Comparison of ENCODE assay signal across 10 cellular contexts in genomic region chr13:49517461-49517860, GRCh38. TPM values are rescaled to one million over a fixed set of nuclear protein-coding genes. Genes with fewer than 3 reads are reported as not detected.
A peak's percentile ranks its signal among the peaks of the same experiment; 100 is the strongest.
DNase-seq lines count a peak whose midpoint lies in the region; ATAC-seq and TF ChIP-seq lines count a peak whose summit lies in the region.
"Had no signal": no experiment of that assay in that cellular context is flagged by ENCODE, and none has a peak within 500 bp of the region (broad histone marks: within the 10 kb centered on the region; RNA-seq: fewer than 3 reads in every experiment).

No MANE protein-coding gene starts in this region.

- no peak overlapping the region for H3K4me2 ChIP-seq in H9 (ENCODE audit: insufficient read depth, insufficient read length, low read length)

- no peak overlapping the region for H3K9ac ChIP-seq in H9 (ENCODE audit: extremely low read depth, insufficient read length, low read length)

- H3K14ac ChIP-seq in H9 (ENCODE audit: insufficient read depth, low read length), result no peak overlapping the region

- no peak overlapping the region for H2AFZ ChIP-seq in H9 (ENCODE audit: low read length)

- no peaks in the 10 kb centered on the region for H3K79me2 ChIP-seq in H9 (ENCODE audit: insufficient read depth, low read length)

- H2BK5ac ChIP-seq in H9 (ENCODE audit: insufficient read length, low read length), result no peak overlapping the region

- no peak overlapping the region for H3K4me3 ChIP-seq in right lobe of liver

- TF ChIP-seq POLR2A in right lobe of liver (IDR thresholded peaks at IDR 0.05), result no peak

- no peak overlapping the region for H2BK120ac ChIP-seq in H9 (ENCODE audit: low read depth, low read length, poor library complexity, severe bottlenecking)

- H3K4me1 Mint-ChIP-seq in H9, result peaks cover 0 to 5% of the 10 kb centered on the region in 2 experiments; a peak in 1 of 4 replicates
- peaks cover 3% of the 10 kb centered on the region for H3K4me1 Mint-ChIP-seq in chondrocyte (ENCODE audit: low read depth)

- H3T11ph ChIP-seq in H9 (ENCODE audit: low read length), result no peak overlapping the region

- no peaks in the 10 kb centered on the region for H3K23me2 ChIP-seq in H9 (ENCODE audit: insufficient read length, low read depth, low read length, poor library complexity, severe bottlenecking)

- H3K4me3 Mint-ChIP-seq in H9 (no peak overlapping the region), chondrocyte (ENCODE audit: unreplicated experiment) (no peak overlapping the region)
- H3K4me3 Mint-ChIP-seq: activated T-cell treated with anti-CD3 and anti-CD28 coated beads, Interleukin-2, amount 50 U/mL, for 24 hours; IgD-negative memory B cell had no signal

- no peaks in the 10 kb centered on the region for H3K27me3 ChIP-seq in H9 (ENCODE audit: insufficient read depth, low read length)
- no peaks in the 10 kb centered on the region for H3K27me3 ChIP-seq in right lobe of liver

- H4K5ac ChIP-seq in H9 (ENCODE audit: insufficient read length, low read depth, low read length), result no peak overlapping the region

- no peak overlapping the region for H3K23ac ChIP-seq in H9 (ENCODE audit: insufficient read length, low read depth, low read length)

- H3K4ac ChIP-seq in H9 (ENCODE audit: low read depth, low read length), result no peak overlapping the region

- H3K79me1 ChIP-seq in H9 (ENCODE audit: insufficient read depth, low read depth, low read length, poor library complexity, severe bottlenecking), result no peaks in the 10 kb centered on the region

- no peaks in the 10 kb centered on the region for H3K4me1 ChIP-seq in H9 (ENCODE audit: insufficient read depth, low read length)
- H3K4me1 ChIP-seq in right lobe of liver, result no peaks in the 10 kb centered on the region

- H3K18ac ChIP-seq in H9 (ENCODE audit: insufficient read length, low read depth, low read length), result no peak overlapping the region

- no peak overlapping the region for H4K8ac ChIP-seq in H9 (replicated peaks; ENCODE audit: insufficient read length, low read depth, low read length)

- H4K20me1 ChIP-seq in H9 (ENCODE audit: control insufficient read depth, insufficient read depth, insufficient read length), result no peaks in the 10 kb centered on the region

- H3K36me3 ChIP-seq in right lobe of liver, result peaks cover 0 to 21% (median 10%) of the 10 kb centered on the region in 4 donors

- H3K9me3 Mint-ChIP-seq in H9 (no peaks in the 10 kb centered on the region), chondrocyte (ENCODE audit: low read depth) (no peaks in the 10 kb centered on the region)
- H3K9me3 Mint-ChIP-seq: activated T-cell treated with anti-CD3 and anti-CD28 coated beads, Interleukin-2, amount 50 U/mL, for 24 hours; IgD-negative memory B cell had no signal

- H3K27ac ChIP-seq in H9 (ENCODE audit: insufficient read length, low read depth, low read length), result no peak overlapping the region
- no peak overlapping the region for H3K27ac ChIP-seq in right lobe of liver

- H3K9me3 ChIP-seq in H9 (ENCODE audit: control insufficient read depth, low read depth, low read length) (no peaks in the 10 kb centered on the region), right lobe of liver (no peaks in the 10 kb centered on the region)

- no peak overlapping the region for H3K56ac ChIP-seq in H9 (ENCODE audit: insufficient read length, low read depth, low read length)

- H2BK20ac ChIP-seq in H9 (ENCODE audit: low read depth, low read length, poor library complexity, severe bottlenecking), result no peak overlapping the region

- H3K36me3 Mint-ChIP-seq in H9 (ENCODE audit: insufficient read depth in 1 of 3, low read depth in 3 of 3) (peaks cover 0 to 8% (median 0%) of the 10 kb centered on the region in 3 experiments; a peak in 2 of 7 replicates), chondrocyte (ENCODE audit: low read depth) (peaks cover 26% of the 10 kb centered on the region)

- WGBS in H9 (ENCODE audit: extremely low coverage, insufficient read length, low lambda C conversion rate), result no CpG with 5 or more reads among the region's 6 CpGs
- WGBS in right lobe of liver (ENCODE audit: insufficient coverage, low coverage, low lambda C conversion rate, missing lambda C conversion rate), result 82% methylated on average over 6 of the region's 6 CpGs

- intact Hi-C loops in right lobe of liver (cut with DNase I), result no loop called here

- ATAC-seq in right lobe of liver (peak; percentile 54 to 69 (median 62)), GM18520 (IDR thresholded peaks at IDR 0.05; ENCODE audit: unreplicated experiment) (no peak), HG02610 (IDR thresholded peaks at IDR 0.05; ENCODE audit: unreplicated experiment) (no peak)

- H2AK5ac ChIP-seq in H9 (ENCODE audit: insufficient read length, low read length), result no peak overlapping the region

- no peak overlapping the region for H4K91ac ChIP-seq in H9 (ENCODE audit: insufficient read length, low read depth, low read length)

- DNase-seq in AG09319 (ENCODE audit: extremely low read depth, low read depth) (no peak), H9 (no peak), chondrocyte (ENCODE audit: low spot score) (no peak), right lobe of liver (no peak), HK-2 (ENCODE audit: unreplicated experiment) (no peak), NCI-H1105 treated with DMSO at 0.1 percent for 48 hours (lab: John Stamatoyannopoulos, UW) (no peak)
- DNase-seq: activated T-cell treated with anti-CD3 and anti-CD28 coated beads, Interleukin-2, amount 50 U/mL, for 24 hours had no signal

- H2BK15ac ChIP-seq in H9 (ENCODE audit: low read depth, low read length), result no peak overlapping the region

- peak; percentile 61 for TF ChIP-seq CTCF in AG09319 (IDR thresholded peaks at IDR 0.05; ENCODE audit: low read depth, low read length)
- TF ChIP-seq CTCF in H9 (conservative IDR thresholded peaks at IDR 0.05), result peak; percentile 59
- TF ChIP-seq CTCF in chondrocyte (IDR thresholded peaks at IDR 0.05), result peak; percentile 57
- peak in 3 of 4 donors; percentile 24 to 39 (median 36) for TF ChIP-seq CTCF in right lobe of liver (IDR thresholded peaks at IDR 0.05)

- no peak overlapping the region for H3K27ac Mint-ChIP-seq in H9
- no peak overlapping the region for H3K27ac Mint-ChIP-seq in chondrocyte (ENCODE audit: unreplicated experiment)

- no peak overlapping the region for H2BK12ac ChIP-seq in H9 (ENCODE audit: insufficient read length, low read depth, low read length)

- H3K27me3 Mint-ChIP-seq in H9 (ENCODE audit: low read depth) (no peaks in the 10 kb centered on the region), chondrocyte (ENCODE audit: low read depth) (no peaks in the 10 kb centered on the region)
- H3K27me3 Mint-ChIP-seq: activated T-cell treated with anti-CD3 and anti-CD28 coated beads, Interleukin-2, amount 50 U/mL, for 24 hours; IgD-negative memory B cell had no signal

RNA-seq across cellular contexts. Expression of gene PHF11, which starts 21.7 kb away (rescaled TPM):
- total RNA-seq in H9 (2021) (11.5 and 13.5 TPM in 2 replicates), chondrocyte (20.4 to 26.0 TPM (median 24.6 TPM) in 3 replicates), right lobe of liver (10 to 100 TPM; 10.8 to 21.4 (median 17.2) TPM)

Comparison
In these comparisons a context has a peak if more than half of its experiments do, and no peak if none do; other contexts are left out.
1. ATAC-seq: peak in right lobe of liver (4 of 4); none in GM18520 (single experiment) and HG02610 (single experiment).
2. Peak in every context shown above with its lines, with median percentiles within 50 percentile points of each other: CTCF ChIP-seq.